Comparison of ENCODE assay signal across 10 cellular contexts in the genomic region with DNA sequence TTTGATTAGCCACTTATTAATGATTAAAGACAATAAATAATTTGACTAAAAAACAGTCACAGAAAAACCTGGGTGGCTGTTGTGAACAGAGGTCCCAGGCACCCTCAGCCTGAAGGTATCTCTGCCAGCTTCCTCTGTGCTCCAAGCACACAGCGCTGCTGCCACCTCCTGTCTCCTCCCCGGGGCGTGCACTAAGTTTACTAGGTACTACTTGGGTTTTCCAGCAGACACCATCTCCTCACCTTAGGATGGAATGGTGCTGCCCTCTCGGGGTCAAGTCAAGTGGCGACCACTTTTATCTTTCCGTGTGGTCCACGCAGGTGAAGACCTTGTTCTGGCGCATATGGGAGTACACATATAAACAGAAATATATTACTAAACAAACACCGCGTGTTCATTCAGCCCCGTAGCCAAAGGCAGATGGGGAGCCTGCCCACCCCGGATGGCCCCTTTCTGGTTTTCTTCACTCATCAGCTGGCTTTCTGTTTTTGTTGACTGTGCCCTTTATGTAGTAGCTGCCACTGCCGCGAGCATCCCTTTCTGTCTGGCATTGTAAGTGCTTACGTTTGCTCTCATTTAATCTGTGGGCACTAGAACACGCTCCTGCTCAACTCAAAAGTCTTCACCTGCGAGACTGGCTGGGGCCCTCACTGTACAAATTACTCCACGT.
DNase-seq lines count a peak whose midpoint lies in the region; ATAC-seq, FAIRE-seq and TF ChIP-seq lines count a peak whose summit lies in the region.
"Had no signal": no experiment of that assay in that cellular context is flagged by ENCODE, and none has a peak within 500 bp of the region (broad histone marks: within the 10 kb centered on the region; RNA-seq: fewer than 3 reads in every experiment).

No MANE protein-coding gene starts in this region.

- no peak overlapping the region for H3K4me3 ChIP-seq in bronchial epithelial cell (ENCODE audit: low read depth, low read length)
- H3K4me3 ChIP-seq: SK-N-MC, thyroid gland had no signal

- FAIRE-seq in bronchial epithelial cell (lab: Jason Lieb, UNC), result no peak

- ATAC-seq in GM21619 (IDR thresholded peaks at IDR 0.05; ENCODE audit: unreplicated experiment) (no peak), GM21367 (IDR thresholded peaks at IDR 0.05; ENCODE audit: unreplicated experiment) (no peak)

- no peaks in the 10 kb centered on the region for H3K27me3 ChIP-seq in bronchial epithelial cell (ENCODE audit: control insufficient read depth, insufficient read depth, low read length)
- H3K27me3 ChIP-seq: thyroid gland had no signal

- in situ Hi-C loops in G401 (cut with HindIII; ENCODE audit: low sequenced_read_pairs), result no loop called here

- peak; percentile 15 for TF ChIP-seq CTCF in bronchial epithelial cell (IDR thresholded peaks at IDR 0.05; ENCODE audit: insufficient read depth, low read length, severe bottlenecking)

- H3K36me3 ChIP-seq in bronchial epithelial cell (ENCODE audit: control insufficient read depth, insufficient read depth, low read length), result no peaks in the 10 kb centered on the region

- DNase-seq in NCI-H2107 treated with DMSO at 0.1 percent for 48 hours (lab: John Stamatoyannopoulos, UW; ENCODE audit: unreplicated experiment) (peak; percentile 2), NCI-H2107 (lab: John Stamatoyannopoulos, UW) (no peak), NCI-H526 (lab: John Stamatoyannopoulos, UW) (peak; percentile 43 to 86), bronchial epithelial cell (ENCODE audit: low read depth) (peak; percentile 21), lung microvascular endothelial cell (ENCODE audit: low read depth in 2 of 2) (peak; percentile 11 to 18), G401 (ENCODE audit: low spot score) (no peak)

Comparison
In these comparisons a context has a peak if more than half of its experiments do, and no peak if none do; other contexts are left out.
1. DNase-seq: peak in NCI-H2107 treated with DMSO at 0.1 percent for 48 hours (single experiment), NCI-H526 (2 of 2), bronchial epithelial cell (single experiment) and lung microvascular endothelial cell (2 of 2); none in NCI-H2107 (single experiment) and G401 (single experiment).